In the genomic region with DNA sequence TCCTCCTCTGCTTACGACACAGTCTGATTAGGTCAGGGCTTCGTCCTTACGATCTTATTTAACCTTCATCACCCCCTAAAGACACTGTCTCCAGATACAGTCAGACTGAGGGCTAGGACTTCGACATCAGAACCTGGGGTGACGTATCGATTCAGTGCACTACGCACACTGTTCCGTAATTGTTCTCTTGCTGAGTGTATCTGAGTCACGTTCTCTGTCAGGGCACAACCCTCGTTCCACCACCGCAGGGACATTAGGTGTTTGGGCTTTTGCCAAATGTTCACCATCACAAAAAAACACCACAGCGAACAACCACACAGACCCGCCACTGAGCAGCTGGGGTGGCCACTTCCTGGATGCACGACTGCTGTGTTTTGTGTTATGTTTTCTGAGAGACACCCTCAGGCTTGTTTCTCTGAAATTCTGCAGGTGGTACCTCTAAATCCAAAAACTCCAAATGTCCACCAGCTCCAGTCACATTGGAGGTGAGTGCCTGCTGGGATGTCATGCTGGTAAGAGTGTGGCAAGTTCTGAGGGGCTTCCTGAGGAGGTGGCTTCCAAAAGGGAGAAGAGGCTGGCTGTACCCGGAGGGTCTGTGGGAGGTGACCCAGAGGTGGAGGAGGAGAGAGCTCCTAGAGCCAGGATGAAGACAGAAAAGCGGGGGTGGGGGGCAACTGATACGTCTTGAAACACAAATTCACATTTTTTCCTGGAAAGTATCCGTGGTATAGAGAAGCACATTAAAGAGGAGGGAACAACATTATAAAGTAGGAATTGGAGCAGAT, we compare ENCODE assay signal across 11 cellular contexts.
A peak's percentile ranks its signal among the peaks of the same experiment; 100 is the strongest.
DNase-seq lines count a peak whose midpoint lies in the region; ATAC-seq and TF ChIP-seq lines count a peak whose summit lies in the region.
"Had no signal": no experiment of that assay in that cellular context is flagged by ENCODE, and none has a peak within 500 bp of the region (broad histone marks: within the 10 kb centered on the region; RNA-seq: fewer than 3 reads in every experiment).

No MANE protein-coding gene starts in this region.

- no peak for TF ChIP-seq POLR2A in suprapubic skin (IDR thresholded peaks at IDR 0.05)

- no peak overlapping the region for H3K14ac ChIP-seq in neuronal stem cell (ENCODE audit: low read length)

- H2AK5ac ChIP-seq in neuronal stem cell (ENCODE audit: low read depth, low read length), result no peak overlapping the region

- DNase-seq in activated T-cell treated with anti-CD3 and anti-CD28 coated beads for 1 hour (ENCODE audit: low read depth), result peak; percentile 11
- no peak for DNase-seq in activated T-cell treated with anti-CD3 and anti-CD28 coated beads for 4 hours
- DNase-seq in activated CD8-positive, alpha-beta memory T cell treated with anti-CD3 and anti-CD28 coated beads, Interleukin-2, amount 50 U/mL, for 1 hour (ENCODE audit: extremely low read depth), result peak; percentile 62
- no peak for DNase-seq in hepatocyte (ENCODE audit: low spot score)
- no peak for DNase-seq in suprapubic skin (ENCODE audit: low spot score in 2 of 2)
- no peak for DNase-seq in neuronal stem cell (ENCODE audit: low spot score)
- no peak for DNase-seq in GM23248
- DNase-seq: NCI-H226, SW 1271 had no signal

- no peaks in the 10 kb centered on the region for H3K9me2 ChIP-seq in hepatocyte (replicated peaks; ENCODE audit: insufficient read depth)
- no peaks in the 10 kb centered on the region for H3K9me2 ChIP-seq in GM23248 (ENCODE audit: insufficient read depth)

- H3K4me3 ChIP-seq in hepatocyte, result no peak overlapping the region
- no peak overlapping the region for H3K4me3 ChIP-seq in suprapubic skin
- no peak overlapping the region for H3K4me3 ChIP-seq in neuronal stem cell (ENCODE audit: low read length in 2 of 2)
- H3K4me3 ChIP-seq in GM23248, result no peak overlapping the region
- H3K4me3 ChIP-seq: lung had no signal

- H3K9me3 ChIP-seq in hepatocyte (ENCODE audit: low read depth), result no peaks in the 10 kb centered on the region
- no peaks in the 10 kb centered on the region for H3K9me3 ChIP-seq in suprapubic skin
- H3K9me3 ChIP-seq in neuronal stem cell (replicated peaks in 1 of 2; ENCODE audit: control insufficient read depth in 2 of 2, insufficient read depth in 1 of 2, low read depth in 1 of 2, low read length in 2 of 2), result no peaks in the 10 kb centered on the region
- no peaks in the 10 kb centered on the region for H3K9me3 ChIP-seq in GM23248 (ENCODE audit: low read depth)

- no peak for TF ChIP-seq EP300 in suprapubic skin (IDR thresholded peaks at IDR 0.05)

- no peak overlapping the region for H2BK120ac ChIP-seq in neuronal stem cell (ENCODE audit: low read depth, low read length)

- no peak for TF ChIP-seq CTCF in hepatocyte (IDR thresholded peaks at IDR 0.05; ENCODE audit: poor library complexity)
- TF ChIP-seq CTCF in suprapubic skin (IDR thresholded peaks at IDR 0.05), result no peak

- no peak overlapping the region for H3K18ac ChIP-seq in neuronal stem cell (ENCODE audit: low read length)

- no peaks in the 10 kb centered on the region for H3F3A ChIP-seq in GM23248 (ENCODE audit: insufficient read depth)

- in situ Hi-C loops in GM23248 (cut with MboI), result no loop called here

- H2AFZ ChIP-seq in hepatocyte, result no peak overlapping the region
- H2AFZ ChIP-seq in neuronal stem cell (ENCODE audit: low read length), result no peak overlapping the region
- no peak overlapping the region for H2AFZ ChIP-seq in GM23248

- no peak overlapping the region for H2BK5ac ChIP-seq in neuronal stem cell (ENCODE audit: low read length)

- no peak overlapping the region for H2BK12ac ChIP-seq in neuronal stem cell (ENCODE audit: low read length)

- H3K4me1 ChIP-seq in hepatocyte (ENCODE audit: insufficient read depth) (no peaks in the 10 kb centered on the region), suprapubic skin (peaks cover 59% of the 10 kb centered on the region), neuronal stem cell (ENCODE audit: control insufficient read depth in 2 of 2, insufficient read depth in 1 of 2, low read depth in 1 of 2, low read length in 2 of 2) (peaks cover 0 to 3% of the 10 kb centered on the region in 2 donors), GM23248 (ENCODE audit: insufficient read depth) (peaks cover 8% of the 10 kb centered on the region; the same call in 1 of the 2 replicates)

- H2BK15ac ChIP-seq in neuronal stem cell (ENCODE audit: low read length), result no peak overlapping the region

- no peak overlapping the region for H3K4ac ChIP-seq in neuronal stem cell (ENCODE audit: low read length)

- no peaks in the 10 kb centered on the region for H3K27me3 ChIP-seq in hepatocyte
- H3K27me3 ChIP-seq in suprapubic skin, result no peaks in the 10 kb centered on the region
- no peaks in the 10 kb centered on the region for H3K27me3 ChIP-seq in neuronal stem cell (ENCODE audit: control insufficient read depth in 3 of 3, insufficient read depth in 3 of 3, low read depth in 1 of 3, low read length in 3 of 3)
- H3K27me3 ChIP-seq in GM23248 (replicated peaks; ENCODE audit: insufficient read depth), result no peaks in the 10 kb centered on the region; the same call in 1 of the 2 replicates

- no peaks in the 10 kb centered on the region for H3K36me3 ChIP-seq in hepatocyte (replicated peaks; ENCODE audit: insufficient read depth, low read depth)
- H3K36me3 ChIP-seq in suprapubic skin, result no peaks in the 10 kb centered on the region
- H3K36me3 ChIP-seq in neuronal stem cell (replicated peaks in 1 of 2; ENCODE audit: control insufficient read depth in 2 of 2, insufficient read depth in 2 of 2, low read length in 2 of 2), result peaks cover 0 to 13% of the 10 kb centered on the region in 2 donors
- no peaks in the 10 kb centered on the region for H3K36me3 ChIP-seq in GM23248 (ENCODE audit: low read depth)

- H3K9ac ChIP-seq in neuronal stem cell (ENCODE audit: low read depth, low read length, poor library complexity) (no peak overlapping the region), GM23248 (no peak overlapping the region)

- no peak overlapping the region for H4K8ac ChIP-seq in neuronal stem cell (ENCODE audit: low read depth, low read length)

- no peaks in the 10 kb centered on the region for H4K20me1 ChIP-seq in hepatocyte (ENCODE audit: insufficient read depth, poor library complexity, severe bottlenecking)
- H4K20me1 ChIP-seq in GM23248 (ENCODE audit: insufficient read depth), result no peaks in the 10 kb centered on the region

- H3K79me1 ChIP-seq in neuronal stem cell (ENCODE audit: low read depth, low read length), result peaks cover 2% of the 10 kb centered on the region

- no peak overlapping the region for H3K23ac ChIP-seq in neuronal stem cell (ENCODE audit: low read depth, low read length, poor library complexity)

- H3K4me2 ChIP-seq in hepatocyte (no peak overlapping the region), neuronal stem cell (ENCODE audit: insufficient read depth, low read length, poor library complexity, severe bottlenecking) (no peak overlapping the region), GM23248 (ENCODE audit: unreplicated experiment) (no peak overlapping the region)

- no peak for ATAC-seq in HG03280 (IDR thresholded peaks at IDR 0.05; ENCODE audit: unreplicated experiment)

- H3K79me2 ChIP-seq in hepatocyte (no peaks in the 10 kb centered on the region), GM23248 (ENCODE audit: insufficient read depth) (no peaks in the 10 kb centered on the region)

- WGBS in hepatocyte (ENCODE audit: low lambda C conversion rate, missing lambda C conversion rate), result 80% methylated on average over 18 of the region's 18 CpGs
- 65% methylated on average over 17 of the region's 18 CpGs for WGBS in suprapubic skin
- WGBS in neuronal stem cell (ENCODE audit: extremely low coverage in 2 of 2, insufficient read length in 2 of 2, insufficient replicate concordance in 1 of 2), 2 donors, result no CpG with 5 or more reads among the region's 18 CpGs
- WGBS in GM23248 (ENCODE audit: low coverage in 1 of 2, low lambda C conversion rate in 2 of 2, missing lambda C conversion rate in 2 of 2), 2 experiments, result 82 to 83% methylated on average over 18 of the region's 18 CpGs

- H3K27ac ChIP-seq in hepatocyte, result peak overlapping the region; percentile 85
- peak overlapping the region; percentile 37 for H3K27ac ChIP-seq in suprapubic skin
- H3K27ac ChIP-seq in neuronal stem cell (replicated peaks; ENCODE audit: low read length), result no peak overlapping the region
- no peak overlapping the region for H3K27ac ChIP-seq in GM23248

- H4K91ac ChIP-seq in neuronal stem cell (ENCODE audit: low read depth, low read length, poor library complexity), result no peak overlapping the region

Comparison
In these comparisons a context has a peak if more than half of its experiments do, and no peak if none do; other contexts are left out.
1. DNase-seq: peak in activated T-cell treated with anti-CD3 and anti-CD28 coated beads for 1 hour (single experiment) and activated CD8-positive, alpha-beta memory T cell treated with anti-CD3 and anti-CD28 coated beads, Interleukin-2, amount 50 U/mL, for 1 hour (single experiment); none in activated T-cell treated with anti-CD3 and anti-CD28 coated beads for 4 hours (single experiment), hepatocyte (single experiment), suprapubic skin (0 of 2), neuronal stem cell (single experiment) and GM23248 (single experiment).
2. H3K27ac ChIP-seq: peak in hepatocyte (single experiment) and suprapubic skin (single experiment); none in neuronal stem cell (single experiment) and GM23248 (single experiment).